In genomic region chr21:34924194-34924593, GRCh38 we compare ENCODE assay signal across 12 cellular contexts.
"Had no signal": no experiment of that assay in that cellular context is flagged by ENCODE, and none has a peak within 500 bp of the region (broad histone marks: within the 10 kb centered on the region; RNA-seq: fewer than 3 reads in every experiment).

No MANE protein-coding gene starts in this region.

- H3K27me3 ChIP-seq: tibial nerve, vagina had no signal

- DNase-seq: activated CD8-positive, alpha-beta memory T cell treated with anti-CD3 and anti-CD28 coated beads, Interleukin-2, amount 10 ng/mL, durations not matched to agents 7 days and 5 days; activated T-cell treated with anti-CD3 and anti-CD28 coated beads, Interleukin-2, amount 50 U/mL, for 4 hours; head of caudate nucleus; midbrain; stimulated activated CD4-positive, alpha-beta T cell treated with anti-CD3 and anti-CD28 coated beads, Interleukin-2, amount 100 ng/mL, for 24 hours; substantia nigra; SW 1271; T-helper 9 cell had no signal

- H3K36me3 ChIP-seq: tibial nerve, vagina had no signal

- H3K4me1 ChIP-seq: vagina had no signal

- ATAC-seq: activated CD4-positive, CD25-positive, alpha-beta regulatory T cell treated with anti-CD3 and anti-CD28 coated beads, Interleukin-2, amount 50 U/mL, for 24 hours; activated CD8-positive, alpha-beta memory T cell treated with anti-CD3 and anti-CD28 coated beads, Interleukin-2, amount 10 ng/mL, durations not matched to agents 7 days and 5 days; activated T-cell treated with anti-CD3 and anti-CD28 coated beads, Interleukin-2, amount 50 U/mL, for 4 hours had no signal

- H3K4me3 ChIP-seq: tibial nerve, vagina had no signal

- H3K27me3 Mint-ChIP-seq: activated CD8-positive, alpha-beta memory T cell treated with anti-CD3 and anti-CD28 coated beads, Interleukin-2, amount 10 ng/mL, durations not matched to agents 7 days and 5 days had no signal

- H3K27ac Mint-ChIP-seq: activated CD8-positive, alpha-beta memory T cell treated with anti-CD3 and anti-CD28 coated beads, Interleukin-2, amount 10 ng/mL, durations not matched to agents 7 days and 5 days had no signal

- H3K4me3 Mint-ChIP-seq: activated CD8-positive, alpha-beta memory T cell treated with anti-CD3 and anti-CD28 coated beads, Interleukin-2, amount 10 ng/mL, durations not matched to agents 7 days and 5 days; activated T-cell treated with anti-CD3 and anti-CD28 coated beads, Interleukin-2, amount 50 U/mL, for 4 hours had no signal

- H3K27ac ChIP-seq: epithelial cell of prostate, tibial nerve, vagina had no signal

- H3K9me3 ChIP-seq: tibial nerve, vagina had no signal

- H3K9me3 Mint-ChIP-seq: activated T-cell treated with anti-CD3 and anti-CD28 coated beads, Interleukin-2, amount 50 U/mL, for 4 hours had no signal
